28 cellular contexts compared by ENCODE assay signal in the genomic region with DNA sequence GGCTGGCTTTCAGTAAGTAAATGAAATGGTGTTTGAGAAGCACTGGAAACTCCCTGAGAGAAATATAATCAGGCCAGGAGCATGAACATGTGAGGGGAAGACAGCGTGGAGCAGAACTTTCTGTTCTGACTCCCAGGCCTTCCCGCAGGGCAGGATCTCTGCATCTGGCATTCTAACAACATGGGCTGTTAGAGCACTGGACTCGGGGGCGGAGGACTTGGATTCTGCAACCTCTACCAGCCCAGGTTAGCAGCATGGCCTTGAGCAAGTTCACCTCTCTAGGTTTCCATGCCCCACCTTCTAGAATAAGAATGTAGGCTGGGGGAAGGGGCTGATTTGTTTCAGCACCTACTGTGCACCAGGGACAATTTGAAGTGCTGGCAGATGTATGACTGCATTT. TPM values are rescaled to one million over a fixed set of nuclear protein-coding genes. Genes with fewer than 3 reads are reported as not detected.
DNase-seq lines count a peak whose midpoint lies in the region; ATAC-seq and TF ChIP-seq lines count a peak whose summit lies in the region.
"Had no signal": no experiment of that assay in that cellular context is flagged by ENCODE, and none has a peak within 500 bp of the region (broad histone marks: within the 10 kb centered on the region; RNA-seq: fewer than 3 reads in every experiment).

No MANE protein-coding gene starts in this region.

- H3K27ac ChIP-seq in angular gyrus (ENCODE audit: low read depth, low read length), result peak overlapping the region; percentile 22
- no peak overlapping the region for H3K27ac ChIP-seq in testis
- H3K27ac ChIP-seq: BLaER1 had no signal

- 35 to 55% methylated on average over 4 of the region's 4 CpGs for WGBS in testis, 2 donors

- H3F3A ChIP-seq in Loucy (ENCODE audit: low read depth), result no peaks in the 10 kb centered on the region

- H3K36me3 ChIP-seq in Loucy (ENCODE audit: insufficient read depth, low read length) (no peaks in the 10 kb centered on the region), testis (ENCODE audit: low read depth, missing control alignments) (no peaks in the 10 kb centered on the region)
- H3K36me3 ChIP-seq: BLaER1 had no signal

- TF ChIP-seq CTCF in Loucy (conservative IDR thresholded peaks at IDR 0.05; ENCODE audit: low read length) (no peak; the same call in 1 of the 2 replicates), choroid plexus epithelial cell (conservative IDR thresholded peaks at IDR 0.05; ENCODE audit: low read depth, low read length) (no peak), testis (IDR thresholded peaks at IDR 0.05) (no peak)

- H3K9ac ChIP-seq in Loucy (ENCODE audit: low read depth, low read length, poor library complexity, severe bottlenecking), result no peak overlapping the region
- H3K9ac ChIP-seq: BLaER1 had no signal

- H3K4me2 ChIP-seq in Loucy (ENCODE audit: low read depth, low read length, poor library complexity, severe bottlenecking), result no peak overlapping the region
- H3K4me2 ChIP-seq: BLaER1 had no signal

- H3K9me2 ChIP-seq in Loucy (replicated peaks; ENCODE audit: low read depth, low read length), result no peaks in the 10 kb centered on the region

- no peaks in the 10 kb centered on the region for H3K27me3 ChIP-seq in Loucy (ENCODE audit: insufficient read depth, low read length, poor library complexity, severe bottlenecking)
- H3K27me3 ChIP-seq in testis, result no peaks in the 10 kb centered on the region
- H3K27me3 ChIP-seq: BE2C, BLaER1 had no signal

- no peak overlapping the region for H3K4me3 ChIP-seq in Loucy (ENCODE audit: low read length, poor library complexity, severe bottlenecking)
- no peak overlapping the region for H3K4me3 ChIP-seq in choroid plexus epithelial cell (ENCODE audit: low read depth, low read length)
- H3K4me3 ChIP-seq in testis, result no peak overlapping the region
- H3K4me3 ChIP-seq: BLaER1 had no signal

- DNase-seq in choroid plexus epithelial cell (ENCODE audit: low read depth), result peak; percentile 19
- DNase-seq in testis, result peak; percentile 33
- no peak for DNase-seq in NCI-H146 (lab: John Stamatoyannopoulos, UW)
- DNase-seq: 8988T; ACHN; BE2C; C1 segment of cervical spinal cord; CD4-positive, alpha-beta memory T cell; CD4-positive, CD25-positive, alpha-beta regulatory T cell; CD8-positive, alpha-beta memory T cell; COR-L47; DMS 273 treated with DMSO at 0.1 percent for 48 hours; DMS153; DMS53; DMS79; DND-41; EL; GF-D8 had no signal

- intact Hi-C loops in testis (cut with DNase I; ENCODE audit: low total_unique reads), result no loop called here

- no peak for TF ChIP-seq POLR2A in testis (IDR thresholded peaks at IDR 0.05)

- no peaks in the 10 kb centered on the region for H4K20me1 ChIP-seq in Loucy (ENCODE audit: insufficient read depth, low read length, poor library complexity, severe bottlenecking)
- H4K20me1 ChIP-seq: BLaER1 had no signal

- ATAC-seq in GM19452 (IDR thresholded peaks at IDR 0.05; ENCODE audit: unreplicated experiment), result no peak
- no peak for ATAC-seq in HG02763 (IDR thresholded peaks at IDR 0.05; ENCODE audit: unreplicated experiment)
- no peak for ATAC-seq in GM18909 (IDR thresholded peaks at IDR 0.05; ENCODE audit: poor library complexity, unreplicated experiment)

- peak overlapping the region; percentile 31; the same call in 1 of the 2 replicates for H2AFZ ChIP-seq in Loucy (ENCODE audit: low read length)

- H3K79me2 ChIP-seq in Loucy (ENCODE audit: insufficient read depth, low read length), result no peaks in the 10 kb centered on the region

- H3K9me3 ChIP-seq in Loucy (ENCODE audit: insufficient read depth, low read depth, low read length), result no peaks in the 10 kb centered on the region
- H3K9me3 ChIP-seq in testis, result no peaks in the 10 kb centered on the region
- H3K9me3 ChIP-seq: BE2C, BLaER1 had no signal

- H3K4me1 ChIP-seq in Loucy (ENCODE audit: insufficient read depth, low read length, poor library complexity, severe bottlenecking) (no peaks in the 10 kb centered on the region), testis (peaks cover 6% of the 10 kb centered on the region)

RNA-seq across cellular contexts. Expression of gene BFSP2, which starts 12.5 kb away (rescaled TPM):
- not detected for total RNA-seq in testis
- not detected for polyA plus RNA-seq in testis (ENCODE audit: insufficient read depth, low read depth, low replicate concordance)
- total RNA-seq: A673; CD4-positive, alpha-beta memory T cell; CD8-positive, alpha-beta memory T cell; Daoy had no signal
- polyA plus RNA-seq: AG04450, CD14-positive monocyte had no signal
